8 cellular contexts compared by ENCODE assay signal in the genomic region with DNA sequence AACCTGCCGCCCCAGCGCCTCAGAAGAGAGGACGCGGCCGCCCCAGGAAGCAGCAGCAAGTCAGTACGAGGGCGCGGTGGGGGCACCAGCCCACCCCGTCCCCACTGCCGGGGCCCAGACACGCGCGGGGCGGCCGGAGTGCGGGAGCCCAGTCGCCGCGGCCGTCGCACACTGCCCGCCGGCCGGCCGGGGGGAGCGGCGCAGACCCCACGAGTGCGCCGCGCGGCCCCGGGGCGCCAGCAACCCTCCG. TPM values are rescaled to one million over a fixed set of nuclear protein-coding genes. Genes with fewer than 3 reads are reported as not detected.
DNase-seq lines count a peak whose midpoint lies in the region; ATAC-seq and TF ChIP-seq lines count a peak whose summit lies in the region.

No MANE protein-coding gene starts in this region.

- H3K9me3 ChIP-seq in thymus (ENCODE audit: control insufficient read depth): no peaks in the 10 kb centered on the region

- peaks cover 75% of the 10 kb centered on the region for H3K27me3 Mint-ChIP-seq in T-helper 2 cell treated with Interferon-gamma antibody and Interleukin-4, amounts not matched to agents 5 μg/mL and 100 μg/mL, for 36 hours (ENCODE audit: low read depth)
- peaks cover 27% of the 10 kb centered on the region for H3K27me3 Mint-ChIP-seq in memory B cell

- H3K4me3 Mint-ChIP-seq in T-helper 2 cell treated with Interferon-gamma antibody and Interleukin-4, amounts not matched to agents 5 μg/mL and 100 μg/mL, for 36 hours: peak overlapping the region; percentile 80
- H3K4me3 Mint-ChIP-seq in memory B cell: peak overlapping the region; percentile 32

- H3K4me3 ChIP-seq in choroid plexus epithelial cell (ENCODE audit: low read depth, low read length): peak overlapping the region; percentile 85
- H3K4me3 ChIP-seq in thymus (ENCODE audit: low read length): peak overlapping the region; percentile 60

- TF ChIP-seq CTCF in choroid plexus epithelial cell (conservative IDR thresholded peaks at IDR 0.05; ENCODE audit: low read depth, low read length): no peak

- H3K36me3 ChIP-seq in thymus (ENCODE audit: control insufficient read depth, insufficient read depth): no peaks in the 10 kb centered on the region

- peaks cover 29% of the 10 kb centered on the region for H3K27me3 ChIP-seq in thymus (ENCODE audit: control insufficient read depth, insufficient read depth)

- H3K36me3 Mint-ChIP-seq in T-helper 2 cell treated with Interferon-gamma antibody and Interleukin-4, amounts not matched to agents 5 μg/mL and 100 μg/mL, for 36 hours (ENCODE audit: low read depth): no peaks in the 10 kb centered on the region
- no peaks in the 10 kb centered on the region for H3K36me3 Mint-ChIP-seq in memory B cell

- H3K9me3 Mint-ChIP-seq in T-helper 2 cell treated with Interferon-gamma antibody and Interleukin-4, amounts not matched to agents 5 μg/mL and 100 μg/mL, for 36 hours: no peaks in the 10 kb centered on the region
- peaks cover 2% of the 10 kb centered on the region for H3K9me3 Mint-ChIP-seq in memory B cell

- WGBS in thymus: under 1% methylated on average over 35 of the region's 35 CpGs

- H3K4me1 Mint-ChIP-seq in T-helper 2 cell treated with Interferon-gamma antibody and Interleukin-4, amounts not matched to agents 5 μg/mL and 100 μg/mL, for 36 hours (ENCODE audit: low read depth): peaks cover 18% of the 10 kb centered on the region
- H3K4me1 Mint-ChIP-seq in memory B cell: peaks cover 10% of the 10 kb centered on the region

- ATAC-seq in memory B cell (ENCODE audit: low read depth) (no peak), GM18868 (IDR thresholded peaks at IDR 0.05; ENCODE audit: unreplicated experiment) (no peak)

- no peak overlapping the region for H3K27ac Mint-ChIP-seq in T-helper 2 cell treated with Interferon-gamma antibody and Interleukin-4, amounts not matched to agents 5 μg/mL and 100 μg/mL, for 36 hours
- no peak overlapping the region for H3K27ac Mint-ChIP-seq in memory B cell

- H3K27ac ChIP-seq in thymus (ENCODE audit: low read depth): no peak overlapping the region

- H3K4me1 ChIP-seq in thymus (ENCODE audit: control insufficient read depth, insufficient read depth, low read length): peaks cover 12% of the 10 kb centered on the region

- no peak for DNase-seq in T-helper 2 cell treated with Interferon-gamma antibody and Interleukin-4, amounts not matched to agents 5 μg/mL and 100 μg/mL, for 36 hours (ENCODE audit: low spot score)
- DNase-seq in T-helper 2 cell (no peak), choroid plexus epithelial cell (ENCODE audit: low read depth) (no peak), memory B cell (ENCODE audit: low spot score in 2 of 2) (no peak), GM03348 (ENCODE audit: low spot score) (no peak), SW480 (ENCODE audit: low spot score) (no peak)

RNA-seq across cellular contexts. Expression of a gene that starts 1.0 kb away (rescaled TPM):
- 0.18 TPM for polyA plus RNA-seq in thymus
